Comparison of ENCODE assay signal across 16 cellular contexts in genomic region chr14:54703724-54704123, GRCh38.
A peak's percentile ranks its signal among the peaks of the same experiment; 100 is the strongest.
DNase-seq lines count a peak whose midpoint lies in the region; ATAC-seq and TF ChIP-seq lines count a peak whose summit lies in the region.
"Had no signal": no experiment of that assay in that cellular context is flagged by ENCODE, and none has a peak within 500 bp of the region (broad histone marks: within the 10 kb centered on the region; RNA-seq: fewer than 3 reads in every experiment).

No MANE protein-coding gene starts in this region.

- peaks cover 83% of the 10 kb centered on the region for H3K4me1 ChIP-seq in left ventricle myocardium inferior
- peaks cover 0 to 83% (median 33%) of the 10 kb centered on the region in 12 donors for H3K4me1 ChIP-seq in heart left ventricle
- H3K4me1 ChIP-seq in skeletal muscle tissue (ENCODE audit: control insufficient read depth in 3 of 3, insufficient read depth in 3 of 3, low read length in 3 of 3), result peaks cover 66 to 85% (median 71%) of the 10 kb centered on the region in 3 donors

- TF ChIP-seq POLR2A in heart left ventricle (IDR thresholded peaks at IDR 0.05), result no peak

- in situ Hi-C loops in G401 (cut with HindIII; ENCODE audit: low sequenced_read_pairs), result no loop called here

- H3K36me3 ChIP-seq in left ventricle myocardium inferior (peaks cover 9% of the 10 kb centered on the region), heart left ventricle (peaks cover 0 to 16% (median 0%) of the 10 kb centered on the region in 9 donors), skeletal muscle tissue (ENCODE audit: control insufficient read depth in 3 of 3, insufficient read depth in 3 of 3, low read length in 3 of 3) (peaks cover 3 to 5% (median 4%) of the 10 kb centered on the region in 3 donors)

- H3K27me3 ChIP-seq in left ventricle myocardium inferior (ENCODE audit: low read depth) (no peaks in the 10 kb centered on the region), heart left ventricle (no peaks in the 10 kb centered on the region), skeletal muscle tissue (ENCODE audit: control insufficient read depth in 3 of 3, insufficient read depth in 3 of 3, low read length in 3 of 3) (no peaks in the 10 kb centered on the region)
- H3K27me3 ChIP-seq: BLaER1 had no signal

- no peak overlapping the region for H3K9ac ChIP-seq in skeletal muscle tissue (ENCODE audit: low read depth in 1 of 3, low read length in 3 of 3)
- H3K9ac ChIP-seq: BLaER1 had no signal

- ATAC-seq in heart left ventricle (no peak), sciatic nerve (no peak)
- ATAC-seq: GM23338 had no signal

- H3K9me3 ChIP-seq in left ventricle myocardium inferior (replicated peaks), result no peaks in the 10 kb centered on the region
- H3K9me3 ChIP-seq in heart left ventricle, result no peaks in the 10 kb centered on the region
- no peaks in the 10 kb centered on the region for H3K9me3 ChIP-seq in skeletal muscle tissue (ENCODE audit: control insufficient read depth in 3 of 3, low read length in 3 of 3)
- H3K9me3 ChIP-seq: BLaER1 had no signal

- H3K27ac ChIP-seq in left ventricle myocardium inferior (replicated peaks), result peak overlapping the region; percentile 94
- H3K27ac ChIP-seq in heart left ventricle, result peak overlapping the region in 2 of 12 donors; percentile 18 to 92
- H3K27ac ChIP-seq in skeletal muscle tissue (ENCODE audit: low read depth, low read length), result peak overlapping the region; percentile 73
- H3K27ac ChIP-seq: BLaER1, HL-60 had no signal

- H3K4me3 ChIP-seq in left ventricle myocardium inferior, result no peak overlapping the region
- no peak overlapping the region for H3K4me3 ChIP-seq in heart left ventricle
- H3K4me3 ChIP-seq in skeletal muscle tissue (ENCODE audit: low read length in 3 of 3), result peak overlapping the region in 1 of 3 donors; percentile 26
- H3K4me3 ChIP-seq: BLaER1, GM23338 had no signal

- no peak for TF ChIP-seq CTCF in left ventricle myocardium inferior (IDR thresholded peaks at IDR 0.05; ENCODE audit: borderline replicate concordance)
- TF ChIP-seq CTCF in heart left ventricle (IDR thresholded peaks at IDR 0.05), result no peak

- intact Hi-C loops in left ventricle myocardium inferior (cut with micrococcal nuclease) (no loop called here), heart left ventricle (cut with DNase I) (no loop called here), sciatic nerve (cut with DNase I) (no loop called here)

- DNase-seq in left ventricle myocardium inferior, result no peak
- DNase-seq in heart left ventricle, result no peak
- DNase-seq in G401 (ENCODE audit: low spot score), result peak; percentile 62
- peak; percentile 29 for DNase-seq in cerebellum (ENCODE audit: low spot score)
- no peak for DNase-seq in stimulated activated naive CD4-positive, alpha-beta T cell treated with Interleukin-2 at 50 U/mL for 16 hours (lab: John Stamatoyannopoulos, UW)
- DNase-seq in sciatic nerve (ENCODE audit: low spot score), result no peak
- DNase-seq: 8988T; CD4-positive, alpha-beta memory T cell; DMS153; DMS79; GF-D8; HCEC 1CT had no signal

- WGBS in heart left ventricle, 4 donors, result 75 to 86% (median 80%) methylated on average over 2 of the region's 2 CpGs

Comparison
In these comparisons a context has a peak if more than half of its experiments do, and no peak if none do; other contexts are left out.
1. DNase-seq: peak in G401 (single experiment) and cerebellum (single experiment); none in left ventricle myocardium inferior (single experiment), heart left ventricle (0 of 5), stimulated activated naive CD4-positive, alpha-beta T cell treated with Interleukin-2 at 50 U/mL for 16 hours (single experiment) and sciatic nerve (single experiment).